ENCODE assay signal across 20 cellular contexts in the genomic region with DNA sequence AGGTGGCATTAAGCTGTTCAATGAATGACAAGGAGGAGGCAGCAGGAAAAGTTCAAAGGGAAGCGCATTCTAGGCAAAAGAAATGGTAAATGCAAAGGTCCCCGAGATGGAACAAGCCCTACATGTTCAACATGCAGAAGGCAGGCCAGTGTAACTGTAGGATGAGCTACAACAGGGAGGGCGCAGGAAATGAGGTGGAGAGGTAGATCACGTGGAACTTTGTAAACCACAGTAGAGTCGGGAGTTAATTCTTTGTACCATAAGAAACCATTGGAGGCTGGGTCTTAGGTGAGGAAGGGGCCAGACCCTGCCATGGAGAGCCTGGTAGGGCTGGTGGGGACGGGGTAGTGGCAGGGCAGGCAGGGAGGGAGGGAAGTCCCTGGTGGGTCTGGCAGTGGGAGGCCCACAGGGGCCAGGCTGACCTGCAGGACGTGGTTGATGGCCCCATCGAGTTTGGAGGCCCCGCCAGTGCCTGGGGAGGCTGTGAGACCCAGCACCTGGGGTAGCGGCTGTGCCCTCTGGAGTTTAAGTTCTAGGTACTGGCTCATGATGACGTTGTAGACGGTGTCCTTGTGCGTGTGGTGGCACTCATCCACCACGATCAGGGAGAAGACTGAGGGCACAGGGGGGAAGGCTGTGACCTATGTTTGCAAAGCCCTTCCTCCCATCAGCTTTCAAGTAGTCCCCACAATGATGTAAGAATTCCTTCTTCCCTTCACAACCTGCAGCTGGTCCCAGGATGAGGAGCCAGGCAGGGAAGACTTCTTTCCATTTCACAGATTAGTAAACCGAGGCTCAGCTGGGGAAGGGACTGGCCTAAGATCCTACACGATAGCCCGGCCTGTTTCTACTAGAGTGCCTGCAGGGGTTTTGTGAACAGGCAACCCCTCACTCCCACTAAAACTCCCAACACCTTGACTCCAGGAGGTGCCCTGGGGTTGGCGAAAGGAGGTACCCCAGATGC. TPM values are rescaled to one million over a fixed set of nuclear protein-coding genes. Genes with fewer than 3 reads are reported as not detected.
A peak's percentile ranks its signal among the peaks of the same experiment; 100 is the strongest.
DNase-seq lines count a peak whose midpoint lies in the region; ATAC-seq and TF ChIP-seq lines count a peak whose summit lies in the region.
"Had no signal": no experiment of that assay in that cellular context is flagged by ENCODE, and none has a peak within 500 bp of the region (broad histone marks: within the 10 kb centered on the region; RNA-seq: fewer than 3 reads in every experiment).

No MANE protein-coding gene starts in this region.

- TF ChIP-seq CTCF in OCI-LY1 (IDR thresholded peaks at IDR 0.05; ENCODE audit: low read length) (no peak), progenitor cell of endocrine pancreas (IDR thresholded peaks at IDR 0.05; ENCODE audit: unreplicated experiment) (no peak)

- H3K4me1 Mint-ChIP-seq in T-helper 1 cell treated with Interleukin-12 subunit alpha and Interleukin-12 subunit beta and Interleukin-4 antibody, amounts not matched to agents 30 μg/mL and 1 μg/mL, for 36 hours (ENCODE audit: low read depth), result peaks cover 30% of the 10 kb centered on the region
- H3K4me1 Mint-ChIP-seq in central memory CD8-positive, alpha-beta T cell, result peaks cover 41% of the 10 kb centered on the region
- no peaks in the 10 kb centered on the region for H3K4me1 Mint-ChIP-seq in progenitor cell of endocrine pancreas (ENCODE audit: low read depth)

- DNase-seq in T-helper 1 cell, result no peak
- no peak for DNase-seq in central memory CD8-positive, alpha-beta T cell (ENCODE audit: low spot score in 2 of 2)
- DNase-seq in progenitor cell of endocrine pancreas (ENCODE audit: low spot score, unreplicated experiment), result no peak
- no peak for DNase-seq in D341Med (ENCODE audit: low spot score)
- no peak for DNase-seq in NCI-H1092 (lab: John Stamatoyannopoulos, UW)
- DNase-seq: activated CD8-positive, alpha-beta memory T cell treated with anti-CD3 and anti-CD28 coated beads, Interleukin-2, amount 50 U/mL, for 48 hours; dermis blood vessel endothelial cell; head of caudate nucleus; islet precursor cell; NCI-H510A; PC-9; stomach had no signal

- peak overlapping the region; percentile 71 for H3K27ac ChIP-seq in OCI-LY1 (ENCODE audit: low read depth, low read length, poor library complexity, severe bottlenecking)
- H3K27ac ChIP-seq: 22Rv1, PC-9 had no signal

- H3K79me2 ChIP-seq in OCI-LY1 (ENCODE audit: insufficient read depth, low read length), result no peaks in the 10 kb centered on the region

- no peak overlapping the region; the same call in 1 of the 2 replicates for H3K4me2 ChIP-seq in OCI-LY1 (ENCODE audit: low read length)
- H3K4me2 ChIP-seq: PC-9, SK-N-SH had no signal

- H3K4me3 Mint-ChIP-seq in T-helper 1 cell treated with Interleukin-12 subunit alpha and Interleukin-12 subunit beta and Interleukin-4 antibody, amounts not matched to agents 30 μg/mL and 1 μg/mL, for 36 hours, result peak overlapping the region; percentile 87
- peak overlapping the region; percentile 25 for H3K4me3 Mint-ChIP-seq in central memory CD8-positive, alpha-beta T cell
- H3K4me3 Mint-ChIP-seq in progenitor cell of endocrine pancreas (ENCODE audit: low read depth), result no peak overlapping the region

- H2AFZ ChIP-seq in OCI-LY1 (ENCODE audit: low read length), result no peak overlapping the region
- H2AFZ ChIP-seq: PC-9 had no signal

- no peaks in the 10 kb centered on the region for H3K9me3 ChIP-seq in OCI-LY1 (ENCODE audit: low read length)
- H3K9me3 ChIP-seq: ovary, SK-N-SH, stomach had no signal

- no peaks in the 10 kb centered on the region for H3K27me3 ChIP-seq in OCI-LY1 (ENCODE audit: insufficient read depth, low read length)
- H3K27me3 ChIP-seq: ovary, stomach had no signal

- no peaks in the 10 kb centered on the region for H3K9me2 ChIP-seq in OCI-LY1 (ENCODE audit: low read depth, low read length)
- H3K9me2 ChIP-seq: SK-N-SH had no signal

- H3K36me3 Mint-ChIP-seq in T-helper 1 cell treated with Interleukin-12 subunit alpha and Interleukin-12 subunit beta and Interleukin-4 antibody, amounts not matched to agents 30 μg/mL and 1 μg/mL, for 36 hours (ENCODE audit: low read depth), result peaks cover 35% of the 10 kb centered on the region
- peaks cover 24% of the 10 kb centered on the region for H3K36me3 Mint-ChIP-seq in central memory CD8-positive, alpha-beta T cell (ENCODE audit: insufficient read depth)
- peaks cover 2% of the 10 kb centered on the region for H3K36me3 Mint-ChIP-seq in progenitor cell of endocrine pancreas (ENCODE audit: insufficient read depth)

- no peaks in the 10 kb centered on the region for H3F3A ChIP-seq in OCI-LY1 (ENCODE audit: insufficient read depth, low read length)

- H3K27ac Mint-ChIP-seq in T-helper 1 cell treated with Interleukin-12 subunit alpha and Interleukin-12 subunit beta and Interleukin-4 antibody, amounts not matched to agents 30 μg/mL and 1 μg/mL, for 36 hours, result peak overlapping the region; percentile 94
- H3K27ac Mint-ChIP-seq in central memory CD8-positive, alpha-beta T cell (ENCODE audit: low read depth), result peak overlapping the region; percentile 63
- H3K27ac Mint-ChIP-seq in progenitor cell of endocrine pancreas, result peak overlapping the region; percentile 29

- no peaks in the 10 kb centered on the region for H3K27me3 Mint-ChIP-seq in T-helper 1 cell treated with Interleukin-12 subunit alpha and Interleukin-12 subunit beta and Interleukin-4 antibody, amounts not matched to agents 30 μg/mL and 1 μg/mL, for 36 hours (ENCODE audit: low read depth)
- no peaks in the 10 kb centered on the region for H3K27me3 Mint-ChIP-seq in central memory CD8-positive, alpha-beta T cell
- H3K27me3 Mint-ChIP-seq in progenitor cell of endocrine pancreas, result peaks cover 34% of the 10 kb centered on the region

- no peak overlapping the region for H3K4me3 ChIP-seq in OCI-LY1 (ENCODE audit: low read depth, low read length, poor library complexity, severe bottlenecking)
- H3K4me3 ChIP-seq: ovary, PC-9 had no signal

- H3K36me3 ChIP-seq in OCI-LY1 (ENCODE audit: insufficient read depth, low read length), result peaks cover 18% of the 10 kb centered on the region
- H3K36me3 ChIP-seq: ovary had no signal

- no peaks in the 10 kb centered on the region for H3K9me3 Mint-ChIP-seq in T-helper 1 cell treated with Interleukin-12 subunit alpha and Interleukin-12 subunit beta and Interleukin-4 antibody, amounts not matched to agents 30 μg/mL and 1 μg/mL, for 36 hours
- no peaks in the 10 kb centered on the region for H3K9me3 Mint-ChIP-seq in central memory CD8-positive, alpha-beta T cell
- no peaks in the 10 kb centered on the region for H3K9me3 Mint-ChIP-seq in progenitor cell of endocrine pancreas (ENCODE audit: low read depth)

- peaks cover 54% of the 10 kb centered on the region for H3K4me1 ChIP-seq in OCI-LY1 (ENCODE audit: insufficient read depth, low read length, severe bottlenecking)

- no peak for ATAC-seq in central memory CD8-positive, alpha-beta T cell (replicated peaks; ENCODE audit: extremely low read depth, poor library complexity, severe bottlenecking)
- ATAC-seq in GM21381 (IDR thresholded peaks at IDR 0.05; ENCODE audit: unreplicated experiment), result no peak

- H4K20me1 ChIP-seq in OCI-LY1 (ENCODE audit: insufficient read depth, low read length), result no peaks in the 10 kb centered on the region

- no peak overlapping the region for H3K9ac ChIP-seq in OCI-LY1 (ENCODE audit: low read length)
- H3K9ac ChIP-seq: SK-N-SH had no signal

RNA-seq across cellular contexts. Expression of gene DHX58, which starts 1.9 kb away (rescaled TPM):
- 0.42 and 0.43 TPM in 2 replicates for total RNA-seq in progenitor cell of endocrine pancreas

RNA-seq across cellular contexts. Expression of gene KAT2A, which starts 10.6 kb away (rescaled TPM):
- 40.1 and 43.2 TPM in 2 replicates for total RNA-seq in progenitor cell of endocrine pancreas

RNA-seq across cellular contexts. Expression of gene HSPB9, which starts 12.0 kb away (rescaled TPM):
- total RNA-seq in progenitor cell of endocrine pancreas, result 0.16 TPM in 1 of 2 replicates, not detected in the other
- total RNA-seq: LHCN-M2, mesenteric fat pad, PC-9, stomach had no signal

RNA-seq across cellular contexts. Expression of gene ZNF385C, which starts 12.3 kb away (rescaled TPM):
- 2.7 TPM in 2 replicates for total RNA-seq in progenitor cell of endocrine pancreas
- total RNA-seq: dermis blood vessel endothelial cell, LHCN-M2, mesenteric fat pad had no signal

RNA-seq across cellular contexts. Expression of gene RAB5C, which starts 44.2 kb away (rescaled TPM):
- total RNA-seq in progenitor cell of endocrine pancreas, result 68.8 and 70.3 TPM in 2 replicates

Comparison
In these comparisons a context has a peak if more than half of its experiments do, and no peak if none do; other contexts are left out.
1. H3K27ac Mint-ChIP-seq: peak in every context shown above with its lines; median percentile 94 in T-helper 1 cell treated with Interleukin-12 subunit alpha and Interleukin-12 subunit beta and Interleukin-4 antibody, amounts not matched to agents 30 μg/mL and 1 μg/mL, for 36 hours; 63 in central memory CD8-positive, alpha-beta T cell; 29 in progenitor cell of endocrine pancreas.